19 cellular contexts compared by ENCODE assay signal in the genomic region with DNA sequence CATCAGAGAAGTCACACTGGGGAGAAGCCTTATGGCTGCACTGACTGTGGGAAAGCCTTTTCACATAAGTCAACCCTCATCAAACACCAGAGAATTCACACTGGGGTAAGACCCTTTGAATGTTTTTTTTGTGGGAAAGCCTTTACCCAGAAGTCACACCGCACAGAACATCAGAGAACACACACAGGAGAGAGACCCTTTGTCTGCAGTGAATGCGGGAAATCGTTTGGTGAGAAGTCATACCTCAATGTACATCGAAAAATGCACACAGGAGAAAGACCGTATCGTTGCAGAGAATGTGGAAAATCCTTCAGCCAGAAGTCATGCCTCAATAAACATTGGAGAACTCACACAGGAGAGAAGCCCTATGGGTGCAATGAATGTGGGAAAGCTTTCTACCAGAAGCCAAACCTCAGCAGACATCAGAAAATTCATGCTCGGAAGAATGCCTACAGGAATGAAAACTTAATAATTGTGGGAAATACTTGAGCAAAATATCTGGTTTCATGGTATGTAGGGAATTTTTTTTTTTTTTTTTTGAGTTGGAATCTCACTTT. TPM values are rescaled to one million over a fixed set of nuclear protein-coding genes. Genes with fewer than 3 reads are reported as not detected.
DNase-seq lines count a peak whose midpoint lies in the region; ATAC-seq, FAIRE-seq and TF ChIP-seq lines count a peak whose summit lies in the region.
"Had no signal": no experiment of that assay in that cellular context is flagged by ENCODE, and none has a peak within 500 bp of the region (broad histone marks: within the 10 kb centered on the region; RNA-seq: fewer than 3 reads in every experiment).

No MANE protein-coding gene starts in this region.

- H3K27me3 ChIP-seq in liver (ENCODE audit: control insufficient read depth in 4 of 4, insufficient read depth in 4 of 4, low read length in 3 of 4) (no peaks in the 10 kb centered on the region), HepG2 (ENCODE audit: control insufficient read depth in 1 of 2, insufficient read depth in 2 of 2, low read length in 2 of 2) (no peaks in the 10 kb centered on the region), bronchial epithelial cell (ENCODE audit: control insufficient read depth, insufficient read depth, low read length) (no peaks in the 10 kb centered on the region), testis (no peaks in the 10 kb centered on the region)
- H3K27me3 ChIP-seq in CD8-positive, alpha-beta memory T cell (ENCODE audit: insufficient read depth, low read length, poor library complexity, severe bottlenecking), result no peaks in the 10 kb centered on the region

- H3K27me3 Mint-ChIP-seq in CD8-positive, alpha-beta memory T cell, result peaks cover 0 to 2% of the 10 kb centered on the region in 2 donors

- TF ChIP-seq CTCF in liver (IDR thresholded peaks at IDR 0.05; ENCODE audit: low read depth, low read length, missing input control), result no peak
- no peak for TF ChIP-seq CTCF in HepG2 (CRISPR knock-in tag; IDR thresholded peaks at IDR 0.05)
- no peak for TF ChIP-seq CTCF in bronchial epithelial cell (IDR thresholded peaks at IDR 0.05; ENCODE audit: insufficient read depth, low read length, severe bottlenecking)
- no peak for TF ChIP-seq CTCF in testis (IDR thresholded peaks at IDR 0.05)

- H3K4me3 ChIP-seq in liver (ENCODE audit: low read depth in 1 of 3, low read length in 3 of 3) (peak overlapping the region in 2 of 3 donors; percentile 15 to 44), HepG2 (replicated peaks in 1 of 3; ENCODE audit: insufficient read depth in 1 of 3, low read depth in 2 of 3, low read length in 3 of 3) (no peak overlapping the region), bronchial epithelial cell (ENCODE audit: low read depth, low read length) (no peak overlapping the region), iPS-18c (ENCODE audit: insufficient read depth, low read depth, low read length) (peak overlapping the region; percentile 20; the same call in 1 of the 2 replicates), testis (no peak overlapping the region)
- H3K4me3 ChIP-seq in CD8-positive, alpha-beta memory T cell (ENCODE audit: low read length), result no peak overlapping the region
- H3K4me3 ChIP-seq: PC-9 had no signal

- TF ChIP-seq POLR2A in HepG2 (IDR thresholded peaks at IDR 0.05; ENCODE audit: insufficient read depth in 1 of 2, low read depth in 2 of 2, low read length in 2 of 2) (no peak), testis (IDR thresholded peaks at IDR 0.05) (no peak)

- TF ChIP-seq RAD21 in liver (IDR thresholded peaks at IDR 0.05) (no peak), HepG2 (CRISPR knock-in tag; IDR thresholded peaks at IDR 0.05) (no peak)

- peaks cover 26 to 85% (median 82%) of the 10 kb centered on the region in 5 donors for H3K9me3 Mint-ChIP-seq in CD8-positive, alpha-beta memory T cell

- no peaks in the 10 kb centered on the region for H4K20me1 ChIP-seq in HepG2 (ENCODE audit: insufficient read depth, low read length)

- BruUV-seq in HepG2 (replicated peaks; lab: Mats Ljungman, UMichigan), result no TSS peak

- H3K27ac ChIP-seq in liver (ENCODE audit: low read depth in 1 of 2, low read length in 2 of 2), result no peak overlapping the region
- no peak overlapping the region for H3K27ac ChIP-seq in HepG2 (ENCODE audit: extremely low read length, insufficient read depth, low read length)
- no peak overlapping the region for H3K27ac ChIP-seq in testis
- no peak overlapping the region for H3K27ac ChIP-seq in CD8-positive, alpha-beta memory T cell (ENCODE audit: low read depth, low read length)
- H3K27ac ChIP-seq: PC-9 had no signal

- H3K4me3 Mint-ChIP-seq in CD8-positive, alpha-beta memory T cell, result no peak overlapping the region
- H3K4me3 Mint-ChIP-seq: CD14-positive monocyte had no signal

- H3K9me3 ChIP-seq in liver (ENCODE audit: control insufficient read depth in 4 of 4, low read length in 3 of 4) (peaks cover 38 to 53% (median 42%) of the 10 kb centered on the region in 4 donors), HepG2 (ENCODE audit: low read length) (peaks cover 88% of the 10 kb centered on the region), iPS-18c (ENCODE audit: control insufficient read depth, insufficient read depth, low read length) (peaks cover 25% of the 10 kb centered on the region), testis (no peaks in the 10 kb centered on the region)
- H3K9me3 ChIP-seq in CD8-positive, alpha-beta memory T cell (ENCODE audit: low read length), result peaks cover 19% of the 10 kb centered on the region

- H2AFZ ChIP-seq in HepG2 (ENCODE audit: low read length), result no peak overlapping the region
- H2AFZ ChIP-seq: PC-9 had no signal

- no peaks in the 10 kb centered on the region for H3K4me1 Mint-ChIP-seq in CD8-positive, alpha-beta memory T cell
- H3K4me1 Mint-ChIP-seq: CD14-positive monocyte had no signal

- CTCF ChIA-PET in HepG2 (lab: Yijun Ruan, JAX; ENCODE audit: low intra/inter-chr PET ratio, low total read pairs), result no interaction called here
- CTCF ChIA-PET in CD8-positive, alpha-beta memory T cell (lab: Charles Lee), result no interaction called here

- H3K27ac Mint-ChIP-seq in CD8-positive, alpha-beta memory T cell, result no peak overlapping the region
- H3K27ac Mint-ChIP-seq: CD14-positive monocyte had no signal

- H3K4me1 ChIP-seq in liver (ENCODE audit: control insufficient read depth in 4 of 4, insufficient read depth in 4 of 4, low read length in 3 of 4) (no peaks in the 10 kb centered on the region), HepG2 (ENCODE audit: insufficient read depth, low read length) (no peaks in the 10 kb centered on the region), testis (no peaks in the 10 kb centered on the region)
- H3K4me1 ChIP-seq in CD8-positive, alpha-beta memory T cell (ENCODE audit: insufficient read depth, low read length), result no peaks in the 10 kb centered on the region

- no peak for TF ChIP-seq EP300 in HepG2 (IDR thresholded peaks at IDR 0.05; ENCODE audit: low read depth in 2 of 2, low read length in 2 of 2)
- TF ChIP-seq EP300 in HepG2 (CRISPR knock-in tag; IDR thresholded peaks at IDR 0.05; ENCODE audit: borderline replicate concordance), result no peak

- no peak for FAIRE-seq in HepG2 (lab: Jason Lieb, UNC)
- FAIRE-seq in bronchial epithelial cell (lab: Jason Lieb, UNC), result peak; percentile 86
- FAIRE-seq: HTR-8/SVneo had no signal

- ATAC-seq in HepG2 (no peak), GM19455 (IDR thresholded peaks at IDR 0.05; ENCODE audit: unreplicated experiment) (no peak), HG03469 (IDR thresholded peaks at IDR 0.05; ENCODE audit: unreplicated experiment) (no peak)

- no peak overlapping the region for H3K4me2 ChIP-seq in HepG2 (ENCODE audit: low read depth, low read length)
- H3K4me2 ChIP-seq: PC-9 had no signal

- POLR2A ChIA-PET in HepG2 (lab: Yijun Ruan, JAX), result no interaction called here
- POLR2A ChIA-PET in CD8-positive, alpha-beta memory T cell (lab: Charles Lee), result no interaction called here

- intact Hi-C loops in HepG2 (cut with micrococcal nuclease; ENCODE audit: unreplicated experiment), result no loop called here
- intact Hi-C loops in testis (cut with DNase I; ENCODE audit: low total_unique reads), result no loop called here

- no peaks in the 10 kb centered on the region for H3K79me2 ChIP-seq in HepG2 (ENCODE audit: insufficient read depth, low read length)

- in situ Hi-C loops in HepG2 (cut with HindIII; ENCODE audit: extremely low pct_ligation_motif_present, low pct_unique_long_range_greater_than_20kb), result no loop called here

- no peak overlapping the region for H3K9ac ChIP-seq in liver (ENCODE audit: low read depth in 1 of 2, low read length in 2 of 2)
- no peak overlapping the region for H3K9ac ChIP-seq in HepG2 (ENCODE audit: insufficient read depth, low read depth, low read length)

- peaks cover 34 to 57% (median 54%) of the 10 kb centered on the region in 3 donors for H3K36me3 Mint-ChIP-seq in CD8-positive, alpha-beta memory T cell

- DNase-seq in HepG2 (ENCODE audit: low spot score) (no peak), bronchial epithelial cell (ENCODE audit: low read depth) (no peak), testis (no peak)
- DNase-seq in CD8-positive, alpha-beta memory T cell, result no peak
- DNase-seq: DMS79, GF-D8, H7, KG1, NCI-H1092, NCI-H1694, NCI-H446, PC-9 had no signal

- peaks cover 1 to 20% (median 13%) of the 10 kb centered on the region in 4 donors for H3K36me3 ChIP-seq in liver (ENCODE audit: control insufficient read depth in 4 of 4, insufficient read depth in 3 of 4, low read depth in 1 of 4, low read length in 3 of 4)
- H3K36me3 ChIP-seq in HepG2 (replicated peaks in 1 of 2; ENCODE audit: control insufficient read depth in 1 of 2, insufficient read depth in 2 of 2, low read length in 2 of 2), result no peaks in the 10 kb centered on the region
- H3K36me3 ChIP-seq in bronchial epithelial cell (ENCODE audit: control insufficient read depth, insufficient read depth, low read length), result peaks cover 7% of the 10 kb centered on the region
- no peaks in the 10 kb centered on the region for H3K36me3 ChIP-seq in testis (ENCODE audit: low read depth, missing control alignments)
- peaks cover 19% of the 10 kb centered on the region for H3K36me3 ChIP-seq in CD8-positive, alpha-beta memory T cell (ENCODE audit: insufficient read depth, low read length)

- 97% methylated on average over 7 of the region's 7 CpGs for WGBS in liver
- 52% methylated on average over 7 of the region's 7 CpGs for WGBS in HepG2 (ENCODE audit: low lambda C conversion rate)
- 93 to 99% methylated on average over 7 of the region's 7 CpGs for WGBS in testis, 2 donors

RNA-seq across cellular contexts. Expression of gene ZNF793, which starts 30.7 kb away (rescaled TPM):
- total RNA-seq in liver (under 1 TPM; 0.84 to 0.93 TPM), HepG2 (2016; rRNA removed; fragmentation: Illumina TruSeq; extraction: Trizol) (0.20 and 0.35 TPM in 2 replicates), bronchial epithelial cell (1.8 and 3.6 TPM in 2 replicates), testis (10 to 100 TPM; 25.6 to 33.5 TPM)
- polyA plus RNA-seq in liver (under 1 TPM; 0.15 to 0.18 TPM), HepG2 (2011; rRNA removed) (0.13 and 0.14 TPM in 2 replicates), testis (ENCODE audit: insufficient read depth, low read depth, low replicate concordance) (7.3 TPM)
- total RNA-seq in HepG2 (2016; cell fraction: cytosol; rRNA removed; fragmentation: Illumina TruSeq; extraction: Trizol; ENCODE audit: low read depth), result not detected in 2 replicates
- total RNA-seq in HepG2 (2016; cell fraction: insoluble cytoplasmic fraction; rRNA removed; fragmentation: Illumina TruSeq; extraction: Trizol), result 0.19 and 0.24 TPM in 2 replicates
- 0.24 TPM in 1 of 2 replicates, not detected in the other for total RNA-seq in HepG2 (2016; cell fraction: membrane; rRNA removed; fragmentation: Illumina TruSeq; extraction: Trizol)
- total RNA-seq in HepG2 (2016; cell fraction: nucleus; rRNA removed; fragmentation: Illumina TruSeq; extraction: Trizol), result 0.34 and 0.38 TPM in 2 replicates
- polyA plus RNA-seq in HepG2 (2011; cell fraction: cytosol; rRNA removed), result 0.04 and 0.05 TPM in 2 replicates
- polyA plus RNA-seq in HepG2 (2011; cell fraction: nucleus; rRNA removed), result 0.18 and 0.35 TPM in 2 replicates
- polyA plus RNA-seq in HepG2 (2012), result 0.07 and 0.08 TPM in 2 replicates
- polyA plus RNA-seq in HepG2 (2016; cell fraction: cytosol; fragmentation: Illumina TruSeq; extraction: Trizol; ENCODE audit: low read depth), result not detected in 2 replicates
- 0.17 and 0.32 TPM in 2 replicates for polyA plus RNA-seq in HepG2 (2016; cell fraction: insoluble cytoplasmic fraction; fragmentation: Illumina TruSeq; extraction: Trizol; ENCODE audit: low read depth)
- polyA plus RNA-seq in HepG2 (2016; cell fraction: membrane; fragmentation: Illumina TruSeq; extraction: Trizol; ENCODE audit: low read depth), result 0.03 TPM in 1 of 2 replicates, not detected in the other
- polyA plus RNA-seq in HepG2 (2016; cell fraction: nucleus; fragmentation: Illumina TruSeq; extraction: Trizol; ENCODE audit: insufficient read depth, low read depth), result 0.21 and 1.00 TPM in 2 replicates
- polyA minus RNA-seq in HepG2 (2011; rRNA and poly(A)+ RNA removed; ENCODE audit: low replicate concordance), result 0.16 TPM in 1 of 2 replicates, not detected in the other
- polyA minus RNA-seq in HepG2 (2011; cell fraction: cytosol; rRNA and poly(A)+ RNA removed), result not detected in 2 replicates
- polyA minus RNA-seq in HepG2 (2011; cell fraction: nucleus; rRNA and poly(A)+ RNA removed), result 0.37 and 1.0 TPM in 2 replicates
- total RNA-seq in CD8-positive, alpha-beta memory T cell, result 1 to 10 TPM; 3.9 to 4.1 TPM
- polyA plus RNA-seq in CD8-positive, alpha-beta memory T cell, result 1.1 TPM
- total RNA-seq: MCF 10A had no signal
- polyA plus RNA-seq: CD14-positive monocyte had no signal

RNA-seq across cellular contexts. Expression of gene ZNF571, which starts 57.1 kb away (rescaled TPM):
- total RNA-seq in liver (1 to 10 TPM; 1.6 to 1.8 TPM), HepG2 (2016; rRNA removed; fragmentation: Illumina TruSeq; extraction: Trizol) (1.9 and 4.0 TPM in 2 replicates), bronchial epithelial cell (3.9 and 9.0 TPM in 2 replicates), testis (10 to 100 TPM in 1 of 2 donors, 1 to 10 TPM in 1; 9.1 to 13.1 TPM)
- polyA plus RNA-seq in liver (under 1 TPM; 0.63 to 0.85 TPM), HepG2 (2011; rRNA removed) (1.3 and 1.6 TPM in 2 replicates), testis (ENCODE audit: insufficient read depth, low read depth, low replicate concordance) (5.9 TPM)
- total RNA-seq in HepG2 (2016; cell fraction: cytosol; rRNA removed; fragmentation: Illumina TruSeq; extraction: Trizol; ENCODE audit: low read depth), result 1.5 and 2.1 TPM in 2 replicates
- 2.9 and 3.0 TPM in 2 replicates for total RNA-seq in HepG2 (2016; cell fraction: insoluble cytoplasmic fraction; rRNA removed; fragmentation: Illumina TruSeq; extraction: Trizol)
- 1.7 and 2.0 TPM in 2 replicates for total RNA-seq in HepG2 (2016; cell fraction: membrane; rRNA removed; fragmentation: Illumina TruSeq; extraction: Trizol)
- total RNA-seq in HepG2 (2016; cell fraction: nucleus; rRNA removed; fragmentation: Illumina TruSeq; extraction: Trizol), result 2.9 and 3.0 TPM in 2 replicates
- polyA plus RNA-seq in HepG2 (2011; cell fraction: cytosol; rRNA removed), result 0.35 and 3.4 TPM in 2 replicates
- polyA plus RNA-seq in HepG2 (2011; cell fraction: nucleus; rRNA removed), result 1.6 and 2.5 TPM in 2 replicates
- 1.9 and 2.3 TPM in 2 replicates for polyA plus RNA-seq in HepG2 (2012)
- 0.14 and 0.16 TPM in 2 replicates for polyA plus RNA-seq in HepG2 (2016; cell fraction: cytosol; fragmentation: Illumina TruSeq; extraction: Trizol; ENCODE audit: low read depth)
- 1.8 and 1.9 TPM in 2 replicates for polyA plus RNA-seq in HepG2 (2016; cell fraction: insoluble cytoplasmic fraction; fragmentation: Illumina TruSeq; extraction: Trizol; ENCODE audit: low read depth)
- 0.49 and 0.65 TPM in 2 replicates for polyA plus RNA-seq in HepG2 (2016; cell fraction: membrane; fragmentation: Illumina TruSeq; extraction: Trizol; ENCODE audit: low read depth)
- 3.9 and 5.1 TPM in 2 replicates for polyA plus RNA-seq in HepG2 (2016; cell fraction: nucleus; fragmentation: Illumina TruSeq; extraction: Trizol; ENCODE audit: insufficient read depth, low read depth)
- 2.5 and 5.2 TPM in 2 replicates for polyA minus RNA-seq in HepG2 (2011; rRNA and poly(A)+ RNA removed; ENCODE audit: low replicate concordance)
- 1.4 and 1.5 TPM in 2 replicates for polyA minus RNA-seq in HepG2 (2011; cell fraction: cytosol; rRNA and poly(A)+ RNA removed)
- 4.2 and 8.8 TPM in 2 replicates for polyA minus RNA-seq in HepG2 (2011; cell fraction: nucleus; rRNA and poly(A)+ RNA removed)
- total RNA-seq in CD8-positive, alpha-beta memory T cell, result 1 to 10 TPM; 2.2 to 3.3 TPM
- 5.9 TPM for polyA plus RNA-seq in CD8-positive, alpha-beta memory T cell

RNA-seq across cellular contexts. Expression of gene ZNF540, which starts 57.2 kb away (rescaled TPM):
- total RNA-seq in liver (1 to 10 TPM in 1 of 2 donors, under 1 TPM in 1; 0.33 to 1.3 TPM), HepG2 (2016; rRNA removed; fragmentation: Illumina TruSeq; extraction: Trizol) (0.21 and 0.40 TPM in 2 replicates), bronchial epithelial cell (under 0.01 and 0.13 TPM in 2 replicates), testis (1 to 10 TPM; 3.2 to 5.0 TPM)
- polyA plus RNA-seq in liver (1 to 10 TPM in 1 of 2 donors, under 1 TPM in 1; 0.50 to 2.0 TPM), HepG2 (2011; rRNA removed) (0.21 and 0.47 TPM in 2 replicates), testis (ENCODE audit: insufficient read depth, low read depth, low replicate concordance) (6.6 TPM)
- total RNA-seq in HepG2 (2016; cell fraction: cytosol; rRNA removed; fragmentation: Illumina TruSeq; extraction: Trizol; ENCODE audit: low read depth), result not detected in 2 replicates
- 0.48 and 0.54 TPM in 2 replicates for total RNA-seq in HepG2 (2016; cell fraction: insoluble cytoplasmic fraction; rRNA removed; fragmentation: Illumina TruSeq; extraction: Trizol)
- total RNA-seq in HepG2 (2016; cell fraction: membrane; rRNA removed; fragmentation: Illumina TruSeq; extraction: Trizol), result 0.14 and 0.37 TPM in 2 replicates
- 0.43 and 0.75 TPM in 2 replicates for total RNA-seq in HepG2 (2016; cell fraction: nucleus; rRNA removed; fragmentation: Illumina TruSeq; extraction: Trizol)
- 0.15 and 0.41 TPM in 2 replicates for polyA plus RNA-seq in HepG2 (2011; cell fraction: cytosol; rRNA removed)
- polyA plus RNA-seq in HepG2 (2011; cell fraction: nucleus; rRNA removed), result 0.37 and 1.1 TPM in 2 replicates
- polyA plus RNA-seq in HepG2 (2012), result 0.72 and 0.75 TPM in 2 replicates
- 0.06 TPM in 1 of 2 replicates, not detected in the other for polyA plus RNA-seq in HepG2 (2016; cell fraction: cytosol; fragmentation: Illumina TruSeq; extraction: Trizol; ENCODE audit: low read depth)
- polyA plus RNA-seq in HepG2 (2016; cell fraction: insoluble cytoplasmic fraction; fragmentation: Illumina TruSeq; extraction: Trizol; ENCODE audit: low read depth), result 0.24 and 0.97 TPM in 2 replicates
- 0.07 TPM in 1 of 2 replicates, not detected in the other for polyA plus RNA-seq in HepG2 (2016; cell fraction: membrane; fragmentation: Illumina TruSeq; extraction: Trizol; ENCODE audit: low read depth)
- polyA plus RNA-seq in HepG2 (2016; cell fraction: nucleus; fragmentation: Illumina TruSeq; extraction: Trizol; ENCODE audit: insufficient read depth, low read depth), result 0.63 and 0.87 TPM in 2 replicates
- 0.12 and 0.32 TPM in 2 replicates for polyA minus RNA-seq in HepG2 (2011; rRNA and poly(A)+ RNA removed; ENCODE audit: low replicate concordance)
- not detected in 2 replicates for polyA minus RNA-seq in HepG2 (2011; cell fraction: cytosol; rRNA and poly(A)+ RNA removed)
- 0.52 and 0.87 TPM in 2 replicates for polyA minus RNA-seq in HepG2 (2011; cell fraction: nucleus; rRNA and poly(A)+ RNA removed)
- total RNA-seq in CD8-positive, alpha-beta memory T cell, result 1 to 10 TPM; 2.3 to 3.2 TPM
- polyA plus RNA-seq in CD8-positive, alpha-beta memory T cell, result 4.9 TPM
- total RNA-seq: H7 had no signal
- polyA plus RNA-seq: CD14-positive monocyte had no signal

Comparison
In these comparisons a context has a peak if more than half of its experiments do, and no peak if none do; other contexts are left out.
1. H3K4me3 ChIP-seq: peak in liver (2 of 3) and iPS-18c (single experiment); none in HepG2 (0 of 3), bronchial epithelial cell (single experiment), testis (0 of 2) and CD8-positive, alpha-beta memory T cell (single experiment).